In genomic region chr22:22410121-22410520, GRCh38 we compare ENCODE assay signal across 10 cellular contexts.
DNase-seq lines count a peak whose midpoint lies in the region; TF ChIP-seq lines count a peak whose summit lies in the region.
"Had no signal": no experiment of that assay in that cellular context is flagged by ENCODE, and none has a peak within 500 bp of the region (broad histone marks: within the 10 kb centered on the region; RNA-seq: fewer than 3 reads in every experiment).

No MANE protein-coding gene starts in this region.

- intact Hi-C loops in head of caudate nucleus (cut with DNase I) (no loop called here), transverse colon (cut with DNase I; ENCODE audit: low total_unique reads) (no loop called here), prostate gland (cut with DNase I) (no loop called here), PC-9 (cut with micrococcal nuclease; ENCODE audit: unreplicated experiment) (no loop called here), dorsolateral prefrontal cortex (cut with DNase I) (no loop called here)

- in situ Hi-C loops in transverse colon (cut with MboI; ENCODE audit: low pct_ligation_motif_present in 1 of 4, low pct_unique_long_range_greater_than_20kb in 1 of 4, low sequenced_read_pairs in 3 of 4), result no loop called here

- H3K9me2 ChIP-seq in PC-9 (ENCODE audit: insufficient read depth), result no peaks in the 10 kb centered on the region

- H3K9me3 ChIP-seq in transverse colon (no peaks in the 10 kb centered on the region), prostate gland (no peaks in the 10 kb centered on the region), PC-9 (ENCODE audit: insufficient read depth, low read depth) (no peaks in the 10 kb centered on the region)

- H3K4me1 ChIP-seq in transverse colon, result no peaks in the 10 kb centered on the region
- no peaks in the 10 kb centered on the region for H3K4me1 ChIP-seq in prostate gland (replicated peaks)
- H3K4me1 ChIP-seq in PC-9 (replicated peaks; ENCODE audit: insufficient read depth), result no peaks in the 10 kb centered on the region

- H3K79me2 ChIP-seq in PC-9 (ENCODE audit: low read depth), result no peaks in the 10 kb centered on the region

- H3K4me2 ChIP-seq in PC-9, result no peak overlapping the region

- no TSS peak for BruUV-seq in PC-9 (replicated peaks; lab: Mats Ljungman, UMichigan)

- TF ChIP-seq CTCF in transverse colon (IDR thresholded peaks at IDR 0.05) (no peak), prostate gland (IDR thresholded peaks at IDR 0.05) (no peak), PC-9 (conservative IDR thresholded peaks at IDR 0.05) (no peak), dorsolateral prefrontal cortex (IDR thresholded peaks at IDR 0.05 in 54 of 56, conservative IDR thresholded peaks at IDR 0.05 in 2 of 56; ENCODE audit: low read depth in 1 of 56, partially characterized antibody in 56 of 56) (no peak)

- H3F3A ChIP-seq in PC-9 (ENCODE audit: insufficient read depth, low read depth), result no peaks in the 10 kb centered on the region

- WGBS in transverse colon (ENCODE audit: low coverage in 1 of 2), 2 donors, result 32% methylated on average over 5 of the region's 5 CpGs; no CpG with 5 or more reads in 1 of the 2 donors
- WGBS in prostate gland, result 39% methylated on average over 5 of the region's 5 CpGs

- H3K27me3 ChIP-seq in transverse colon (peaks cover 34% of the 10 kb centered on the region), prostate gland (replicated peaks; ENCODE audit: insufficient read depth) (no peaks in the 10 kb centered on the region), PC-9 (ENCODE audit: insufficient read depth, low read depth) (peaks cover 32% of the 10 kb centered on the region), dorsolateral prefrontal cortex (peaks cover 0 to 49% (median 7%) of the 10 kb centered on the region in 45 donors)

- H3K27ac ChIP-seq in transverse colon (no peak overlapping the region), prostate gland (no peak overlapping the region), PC-9 (no peak overlapping the region), dorsolateral prefrontal cortex (no peak overlapping the region)

- POLR2A ChIA-PET in PC-9 (lab: Charles Lee; ENCODE audit: unreplicated experiment), result no interaction called here

- H3K4me3 ChIP-seq in transverse colon, result no peak overlapping the region
- no peak overlapping the region for H3K4me3 ChIP-seq in prostate gland
- no peak overlapping the region for H3K4me3 ChIP-seq in PC-9
- no peak overlapping the region for H3K4me3 ChIP-seq in dorsolateral prefrontal cortex

- H3K36me3 ChIP-seq in transverse colon (no peaks in the 10 kb centered on the region), prostate gland (no peaks in the 10 kb centered on the region), PC-9 (ENCODE audit: low read depth) (no peaks in the 10 kb centered on the region)

- no peak for TF ChIP-seq EP300 in transverse colon (IDR thresholded peaks at IDR 0.05; ENCODE audit: low read depth)

- peak; percentile 24 to 79 for DNase-seq in NCI-H524 (lab: John Stamatoyannopoulos, UW)
- no peak for DNase-seq in NCI-H524 treated with DMSO at 0.1 percent for 48 hours (lab: John Stamatoyannopoulos, UW)
- peak; percentile 31 to 60 for DNase-seq in NOMO-1 (lab: John Stamatoyannopoulos, UW; ENCODE audit: unreplicated experiment in 2 of 2)
- DNase-seq in head of caudate nucleus, result peak in 31 of 42 donors; percentile 16 to 63 (median 35)
- peak; percentile 48 for DNase-seq in transverse colon
- DNase-seq in prostate gland (ENCODE audit: low spot score), result no peak
- no peak for DNase-seq in PC-9
- DNase-seq in dorsolateral prefrontal cortex, result no peak
- DNase-seq: 8988T, cerebellar nuclear complex had no signal

- CTCF ChIA-PET in PC-9 (lab: Charles Lee), result no interaction called here

- no peak overlapping the region for H2AFZ ChIP-seq in PC-9

- H4K20me1 ChIP-seq in PC-9 (ENCODE audit: insufficient read depth), result no peaks in the 10 kb centered on the region

- no peak for TF ChIP-seq POLR2A in transverse colon (IDR thresholded peaks at IDR 0.05)
- no peak for TF ChIP-seq POLR2A in prostate gland (IDR thresholded peaks at IDR 0.05)

Comparison
In these comparisons a context has a peak if more than half of its experiments do, and no peak if none do; other contexts are left out.
1. DNase-seq: peak in NCI-H524 (2 of 2), NOMO-1 (2 of 2), head of caudate nucleus (31 of 42) and transverse colon (single experiment); none in NCI-H524 treated with DMSO at 0.1 percent for 48 hours (single experiment), prostate gland (single experiment), PC-9 (0 of 2) and dorsolateral prefrontal cortex (0 of 10).